In genomic region chr4:182788197-182788596, GRCh38 we compare ENCODE assay signal across 25 cellular contexts.
"Had no signal": no experiment of that assay in that cellular context is flagged by ENCODE, and none has a peak within 500 bp of the region (broad histone marks: within the 10 kb centered on the region; RNA-seq: fewer than 3 reads in every experiment).

No MANE protein-coding gene starts in this region.

- H3K27ac ChIP-seq: lower lobe of right lung, right atrium auricular region, right lobe of liver, transverse colon, upper lobe of left lung, vagina had no signal

- H3K36me3 ChIP-seq: lower lobe of right lung, right atrium auricular region, right lobe of liver, transverse colon, upper lobe of left lung, vagina had no signal

- FAIRE-seq: keratinocyte had no signal

- H3K4me3 ChIP-seq: lower lobe of right lung, right atrium auricular region, right lobe of liver, smooth muscle cell, transverse colon, upper lobe of left lung, vagina had no signal

- DNase-seq: hypothalamus; kidney glomerular epithelial cell; left cardiac atrium; left ventricle myocardium superior; lower lobe of right lung; mammary epithelial cell; mesenchymal stem cell; naive thymus-derived CD8-positive, alpha-beta T cell; nucleus accumbens; right lobe of liver; stimulated activated CD4-positive, alpha-beta T cell treated with anti-CD3 and anti-CD28 coated beads, Interleukin-1b, Interleukin-23, amount 100 ng/mL, for 48 hours; stimulated activated CD4-positive, alpha-beta T cell treated with anti-CD3 and anti-CD28 coated beads, Interleukin-2, amount 100 ng/mL, for 48 hours; stimulated activated CD4-positive, alpha-beta T cell treated with anti-CD3 and anti-CD28 coated beads, Interleukin-4, amount 100 ng/mL, for 4 hours; stimulated activated CD8-positive, alpha-beta memory T cell treated with anti-CD3 and anti-CD28 coated beads, Interleukin-4, amount 100 ng/mL, for 48 hours; stimulated activated naive CD4-positive, alpha-beta T cell treated with Interleukin-2 at 50 U/mL for 16 hours; stimulated activated naive CD8-positive, alpha-beta T cell treated with anti-CD3 and anti-CD28 coated beads, Interleukin-15, amount 100 ng/mL, for 72 hours; substantia nigra; transverse colon; upper lobe of left lung had no signal

- H3K9me3 ChIP-seq: lower lobe of right lung, right atrium auricular region, right lobe of liver, transverse colon, upper lobe of left lung, vagina had no signal

- H3K4me1 ChIP-seq: lower lobe of right lung, right atrium auricular region, right lobe of liver, transverse colon, upper lobe of left lung, vagina had no signal

- H3K27me3 ChIP-seq: right atrium auricular region, right lobe of liver, transverse colon, upper lobe of left lung, vagina had no signal

- ATAC-seq: left cardiac atrium; left lobe of liver; left ventricle myocardium superior; lower lobe of right lung; naive thymus-derived CD8-positive, alpha-beta T cell; right lobe of liver; stimulated activated memory B cell treated with anti-CD40 and anti-IgM and Interleukin-4, amounts not matched to agents 10 μg/mL and 1 μg/mL and 100 μg/mL, for 72 hours; stimulated activated naive CD8-positive, alpha-beta T cell treated with anti-CD3 and anti-CD28 coated beads, Interleukin-15, amount 100 ng/mL, for 72 hours had no signal
